In genomic region chr7:65509368-65510186, GRCh38 we compare ENCODE assay signal across 8 cellular contexts.
DNase-seq lines count a peak whose midpoint lies in the region; ATAC-seq, FAIRE-seq and TF ChIP-seq lines count a peak whose summit lies in the region.

No MANE protein-coding gene starts in this region.

- no peaks in the 10 kb centered on the region for H3K9me3 ChIP-seq in HepG2 (ENCODE audit: low read length)

- no peaks in the 10 kb centered on the region for H3K79me2 ChIP-seq in HepG2 (ENCODE audit: insufficient read depth, low read length)

- in situ Hi-C loops in HepG2 (cut with HindIII; ENCODE audit: extremely low pct_ligation_motif_present, low pct_unique_long_range_greater_than_20kb): no loop called here

- TF ChIP-seq CTCF in HepG2 (CRISPR knock-in tag; IDR thresholded peaks at IDR 0.05) (no peak), type B pancreatic cell (conservative IDR thresholded peaks at IDR 0.05) (no peak)

- H3K4me1 Mint-ChIP-seq in activated naive CD8-positive, alpha-beta T cell (ENCODE audit: low read depth): peaks cover 6% of the 10 kb centered on the region
- no peaks in the 10 kb centered on the region for H3K4me1 Mint-ChIP-seq in type B pancreatic cell (ENCODE audit: unreplicated experiment)

- CTCF ChIA-PET in HepG2 (lab: Yijun Ruan, JAX; ENCODE audit: low intra/inter-chr PET ratio, low total read pairs): interaction anchor here (1.1 kb wide), 1 partner anchor 112 kb away, joined by 3 read pairs; no protein-coding TSS in a partner anchor

- peak overlapping the region; percentile 74 for H3K9ac ChIP-seq in HepG2 (ENCODE audit: insufficient read depth, low read depth, low read length)

- H3K27ac ChIP-seq in HepG2 (ENCODE audit: extremely low read length, insufficient read depth, low read length): peak overlapping the region; percentile 49

- POLR2A ChIA-PET in HepG2 (lab: Yijun Ruan, JAX): interaction anchor here (0.8 to 1.1 kb wide), 3 partner anchors 29 to 136 kb away, joined by 3 to 4 read pairs (median 4); partner anchors contain the start of gene ZNF92

- peaks cover 1 to 7% of the 10 kb centered on the region in 2 experiments; a peak in 2 of 5 replicates for H3K27me3 ChIP-seq in HepG2 (ENCODE audit: control insufficient read depth in 1 of 2, insufficient read depth in 2 of 2, low read length in 2 of 2)

- TF ChIP-seq RAD21 in HepG2 (CRISPR knock-in tag; IDR thresholded peaks at IDR 0.05): no peak

- BruUV-seq in HepG2 (replicated peaks; lab: Mats Ljungman, UMichigan): no TSS peak

- peak overlapping the region; percentile 85 for H3K4me3 Mint-ChIP-seq in activated naive CD8-positive, alpha-beta T cell
- H3K4me3 Mint-ChIP-seq in type B pancreatic cell: peak overlapping the region; percentile 72

- no peak for TF ChIP-seq POLR2A in HepG2 (IDR thresholded peaks at IDR 0.05; ENCODE audit: insufficient read depth in 1 of 2, low read depth in 2 of 2, low read length in 2 of 2)

- no peak for TF ChIP-seq EP300 in HepG2 (IDR thresholded peaks at IDR 0.05; ENCODE audit: low read depth in 2 of 2, low read length in 2 of 2)
- TF ChIP-seq EP300 in HepG2 (CRISPR knock-in tag; IDR thresholded peaks at IDR 0.05; ENCODE audit: borderline replicate concordance): no peak

- peaks cover 13% of the 10 kb centered on the region for H3K27me3 Mint-ChIP-seq in activated naive CD8-positive, alpha-beta T cell
- H3K27me3 Mint-ChIP-seq in type B pancreatic cell: peaks cover 34% of the 10 kb centered on the region

- ATAC-seq in HepG2: no peak; the same call in 2 of the 3 replicates
- ATAC-seq in HG03439 (IDR thresholded peaks at IDR 0.05; ENCODE audit: unreplicated experiment): no peak

- no peaks in the 10 kb centered on the region for H3K36me3 ChIP-seq in HepG2 (replicated peaks in 1 of 2; ENCODE audit: control insufficient read depth in 1 of 2, insufficient read depth in 2 of 2, low read length in 2 of 2)

- peak overlapping the region; percentile 63 to 96 (median 79) for H3K4me3 ChIP-seq in HepG2 (replicated peaks in 1 of 3; ENCODE audit: insufficient read depth in 1 of 3, low read depth in 2 of 3, low read length in 3 of 3)

- no peak overlapping the region for H3K27ac Mint-ChIP-seq in activated naive CD8-positive, alpha-beta T cell
- no peak overlapping the region for H3K27ac Mint-ChIP-seq in type B pancreatic cell

- H3K9me3 Mint-ChIP-seq in activated naive CD8-positive, alpha-beta T cell (ENCODE audit: low read depth): no peaks in the 10 kb centered on the region
- no peaks in the 10 kb centered on the region for H3K9me3 Mint-ChIP-seq in type B pancreatic cell

- intact Hi-C loops in HepG2 (cut with micrococcal nuclease; ENCODE audit: unreplicated experiment): no loop called here

- peak; percentile 11 for DNase-seq in stimulated activated CD4-positive, alpha-beta T cell treated with anti-CD3 and anti-CD28 coated beads, Interleukin-15, amount 100 ng/mL, for 24 hours
- no peak for DNase-seq in stimulated activated CD4-positive, alpha-beta T cell treated with anti-CD3 and anti-CD28 coated beads, Interleukin-12 subunit alpha, Interleukin-12 subunit beta, amount 100 ng/mL, for 4 hours
- DNase-seq in HepG2 (ENCODE audit: low spot score) (no peak), type B pancreatic cell (ENCODE audit: extremely low spot score, unreplicated experiment) (no peak), cerebellar nuclear complex (lab: John Stamatoyannopoulos, UW) (no peak)
- DNase-seq in activated naive CD4-positive, alpha-beta T cell treated with anti-CD3 and anti-CD28 coated beads, Interleukin-2, amount 50 U/mL, for 16 hours: no peak

- peaks cover 6% of the 10 kb centered on the region for H3K36me3 Mint-ChIP-seq in activated naive CD8-positive, alpha-beta T cell
- H3K36me3 Mint-ChIP-seq in type B pancreatic cell: no peaks in the 10 kb centered on the region

- no peak overlapping the region for H2AFZ ChIP-seq in HepG2 (ENCODE audit: low read length)

- no peaks in the 10 kb centered on the region for H4K20me1 ChIP-seq in HepG2 (ENCODE audit: insufficient read depth, low read length)

- WGBS in HepG2 (ENCODE audit: low lambda C conversion rate): 1% methylated on average over 84 of the region's 85 CpGs

- FAIRE-seq in HepG2 (lab: Jason Lieb, UNC): no peak

- peaks cover 7% of the 10 kb centered on the region; the same call in 1 of the 2 replicates for H3K4me1 ChIP-seq in HepG2 (ENCODE audit: insufficient read depth, low read length)

- peak overlapping the region; percentile 80 for H3K4me2 ChIP-seq in HepG2 (ENCODE audit: low read depth, low read length)

TF ChIP-seq in HepG2, 621 proteins besides CTCF, POLR2A, EP300 and RAD21 (continues in another document):
- TF ChIP-seq KMT2B (CRISPR knock-in tag; IDR thresholded peaks at IDR 0.05) (peak; percentile 75), ZNF878 (CRISPR knock-in tag; IDR thresholded peaks at IDR 0.05) (no peak), NPAS2 (CRISPR knock-in tag; IDR thresholded peaks at IDR 0.05; ENCODE audit: borderline replicate concordance) (no peak), CBX2 (IDR thresholded peaks at IDR 0.05; ENCODE audit: low read depth, low read length) (peak; percentile 78), CBX2 (CRISPR knock-in tag; IDR thresholded peaks at IDR 0.05; ENCODE audit: low read depth) (no peak), KDM3A (CRISPR knock-in tag; IDR thresholded peaks at IDR 0.05; ENCODE audit: low read depth) (peak; percentile 78; the same call in 1 of the 2 replicates), PCBP1 (IDR thresholded peaks at IDR 0.05; ENCODE audit: borderline replicate concordance, low read depth, low read length) (0 out of 2 replicates have a peak, but pooled peaks have one; percentile 32), ZNF124 (CRISPR knock-in tag; IDR thresholded peaks at IDR 0.05) (no peak), PATZ1 (CRISPR knock-in tag; IDR thresholded peaks at IDR 0.05) (peak; percentile 24; the same call in 1 of the 2 replicates), ZMYM2 (CRISPR knock-in tag; IDR thresholded peaks at IDR 0.05) (no peak)
